In the genomic region with DNA sequence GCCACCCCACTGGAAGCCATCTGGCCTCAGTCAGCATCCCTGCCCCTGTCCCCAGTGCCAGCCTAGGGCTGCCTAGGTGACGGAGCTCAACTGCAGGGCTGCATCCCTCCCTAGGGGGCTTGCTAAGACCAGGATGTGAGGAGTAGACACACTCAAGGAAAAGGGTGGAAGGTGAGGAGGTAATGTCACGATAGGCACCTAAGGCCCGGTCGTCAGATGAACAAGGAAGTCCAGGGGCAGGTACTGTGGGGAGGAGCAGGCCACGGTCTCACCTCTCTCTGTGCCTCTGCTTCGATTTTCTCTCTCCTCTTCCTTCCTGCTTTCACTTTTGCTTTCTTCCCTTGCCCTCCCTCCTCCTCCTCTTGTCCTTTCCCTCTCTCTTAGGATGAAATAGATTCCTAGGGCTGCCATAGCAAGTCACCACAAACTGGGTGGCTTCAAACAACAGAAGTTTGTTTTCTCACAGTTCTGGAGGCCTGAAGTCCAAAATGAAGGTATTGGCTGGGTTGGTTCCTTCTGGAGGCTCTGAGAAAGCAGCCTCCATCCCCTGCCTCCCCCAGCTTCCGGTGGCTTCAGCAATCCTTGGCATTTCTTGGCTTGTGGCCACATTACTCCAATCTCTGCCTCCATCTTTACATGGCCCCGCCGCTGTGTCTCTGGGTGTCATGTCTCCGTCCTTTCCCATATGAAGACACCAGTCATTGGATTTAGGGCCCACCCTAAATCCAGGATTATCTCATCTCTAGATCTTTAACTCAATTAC, we compare ENCODE assay signal across 9 cellular contexts.
A peak's percentile ranks its signal among the peaks of the same experiment; 100 is the strongest.
DNase-seq lines count a peak whose midpoint lies in the region; ATAC-seq, FAIRE-seq and TF ChIP-seq lines count a peak whose summit lies in the region.
"Had no signal": no experiment of that assay in that cellular context is flagged by ENCODE, and none has a peak within 500 bp of the region (broad histone marks: within the 10 kb centered on the region; RNA-seq: fewer than 3 reads in every experiment).

No MANE protein-coding gene starts in this region.

- peak overlapping the region; percentile 90 for H3K27ac Mint-ChIP-seq in activated naive CD8-positive, alpha-beta T cell treated with anti-CD3 and anti-CD28 coated beads, Interleukin-2, amount 10 ng/mL, durations not matched to agents 7 days and 5 days
- H3K27ac Mint-ChIP-seq in natural killer cell treated with Interleukin-12 subunit alpha and Interleukin-12 subunit beta and Interleukin-15 and Interleukin-18, amount 100 ng/mL, for 72 hours: peak overlapping the region in 1 of 2 donors; percentile 79

- DNase-seq in GM12891 (ENCODE audit: insufficient read length, low spot score) (no peak), NCI-H2029 (lab: John Stamatoyannopoulos, UW) (peak; percentile 6), NCI-H146 (lab: John Stamatoyannopoulos, UW) (no peak)
- DNase-seq in activated naive CD8-positive, alpha-beta T cell treated with anti-CD3 and anti-CD28 coated beads, Interleukin-2, amount 10 ng/mL, durations not matched to agents 7 days and 5 days: peak; percentile 54
- DNase-seq in natural killer cell treated with Interleukin-12 subunit alpha and Interleukin-12 subunit beta and Interleukin-15 and Interleukin-18, amount 100 ng/mL, for 72 hours (ENCODE audit: low spot score): no peak
- DNase-seq: activated effector memory CD4-positive, alpha-beta T cell treated with Interleukin-2 at 50 U/mL for 16 hours had no signal

- H3K4me1 Mint-ChIP-seq in activated naive CD8-positive, alpha-beta T cell treated with anti-CD3 and anti-CD28 coated beads, Interleukin-2, amount 10 ng/mL, durations not matched to agents 7 days and 5 days: peaks cover 18% of the 10 kb centered on the region
- H3K4me1 Mint-ChIP-seq in natural killer cell treated with Interleukin-12 subunit alpha and Interleukin-12 subunit beta and Interleukin-15 and Interleukin-18, amount 100 ng/mL, for 72 hours (ENCODE audit: low read depth in 2 of 2): peaks cover 9 to 10% of the 10 kb centered on the region in 2 donors

- H3K4me3 Mint-ChIP-seq in activated naive CD8-positive, alpha-beta T cell treated with anti-CD3 and anti-CD28 coated beads, Interleukin-2, amount 10 ng/mL, durations not matched to agents 7 days and 5 days: peak overlapping the region; percentile 88
- H3K4me3 Mint-ChIP-seq in natural killer cell treated with Interleukin-12 subunit alpha and Interleukin-12 subunit beta and Interleukin-15 and Interleukin-18, amount 100 ng/mL, for 72 hours: peak overlapping the region; percentile 68

- peaks cover 5% of the 10 kb centered on the region for H3K36me3 Mint-ChIP-seq in activated naive CD8-positive, alpha-beta T cell treated with anti-CD3 and anti-CD28 coated beads, Interleukin-2, amount 10 ng/mL, durations not matched to agents 7 days and 5 days
- no peaks in the 10 kb centered on the region for H3K36me3 Mint-ChIP-seq in natural killer cell treated with Interleukin-12 subunit alpha and Interleukin-12 subunit beta and Interleukin-15 and Interleukin-18, amount 100 ng/mL, for 72 hours

- POLR2A ChIA-PET in activated naive CD8-positive, alpha-beta T cell treated with anti-CD3 and anti-CD28 coated beads, Interleukin-2, amount 10 ng/mL, durations not matched to agents 7 days and 5 days (lab: Charles Lee): no interaction called here

- peak; percentile 85 for ATAC-seq in activated naive CD8-positive, alpha-beta T cell treated with anti-CD3 and anti-CD28 coated beads, Interleukin-2, amount 10 ng/mL, durations not matched to agents 7 days and 5 days (ENCODE audit: low read depth)
- ATAC-seq in natural killer cell treated with Interleukin-12 subunit alpha and Interleukin-12 subunit beta and Interleukin-15 and Interleukin-18, amount 100 ng/mL, for 72 hours: peak; percentile 51 to 56
- ATAC-seq in GM19035 (IDR thresholded peaks at IDR 0.05; ENCODE audit: unreplicated experiment): no peak
- ATAC-seq in GM21526 (IDR thresholded peaks at IDR 0.05; ENCODE audit: low FRiP score, unreplicated experiment): no peak
- ATAC-seq: Panc1 had no signal

- peak; percentile 89 for FAIRE-seq in GM12891 (lab: Jason Lieb, UNC)

- peaks cover 3% of the 10 kb centered on the region for H3K9me3 Mint-ChIP-seq in activated naive CD8-positive, alpha-beta T cell treated with anti-CD3 and anti-CD28 coated beads, Interleukin-2, amount 10 ng/mL, durations not matched to agents 7 days and 5 days
- H3K9me3 Mint-ChIP-seq in natural killer cell treated with Interleukin-12 subunit alpha and Interleukin-12 subunit beta and Interleukin-15 and Interleukin-18, amount 100 ng/mL, for 72 hours: no peaks in the 10 kb centered on the region

- no peaks in the 10 kb centered on the region for H3K27me3 Mint-ChIP-seq in activated naive CD8-positive, alpha-beta T cell treated with anti-CD3 and anti-CD28 coated beads, Interleukin-2, amount 10 ng/mL, durations not matched to agents 7 days and 5 days
- H3K27me3 Mint-ChIP-seq in natural killer cell treated with Interleukin-12 subunit alpha and Interleukin-12 subunit beta and Interleukin-15 and Interleukin-18, amount 100 ng/mL, for 72 hours: no peaks in the 10 kb centered on the region

- TF ChIP-seq POLR2A in GM12891 (IDR thresholded peaks at IDR 0.05; ENCODE audit: low read depth, low read length): no peak; the same call in 1 of the 2 replicates

TF ChIP-seq in GM12891, 5 proteins besides CTCF, POLR2A, EP300 and RAD21:
- TF ChIP-seq POLR2AphosphoS5 (IDR thresholded peaks at IDR 0.05; ENCODE audit: low read depth, low read length) (0 out of 2 replicates have a peak, but pooled peaks have one; percentile 35), PAX5 (IDR thresholded peaks at IDR 0.05; ENCODE audit: insufficient read depth, low read length, severe bottlenecking) (no peak), TAF1 (IDR thresholded peaks at IDR 0.05; ENCODE audit: low read depth, low read length) (no peak; the same call in 1 of the 2 replicates), POU2F2 (IDR thresholded peaks at IDR 0.05; ENCODE audit: low read depth, low read length) (no peak), SPI1 (IDR thresholded peaks at IDR 0.05; ENCODE audit: low read depth, low read length) (no peak)

Comparison
In these comparisons a context has a peak if more than half of its experiments do, and no peak if none do; other contexts are left out.
1. DNase-seq: peak in NCI-H2029 (single experiment) and activated naive CD8-positive, alpha-beta T cell treated with anti-CD3 and anti-CD28 coated beads, Interleukin-2, amount 10 ng/mL, durations not matched to agents 7 days and 5 days (single experiment); none in GM12891 (single experiment), natural killer cell treated with Interleukin-12 subunit alpha and Interleukin-12 subunit beta and Interleukin-15 and Interleukin-18, amount 100 ng/mL, for 72 hours (single experiment) and NCI-H146 (single experiment).
2. ATAC-seq: peak in activated naive CD8-positive, alpha-beta T cell treated with anti-CD3 and anti-CD28 coated beads, Interleukin-2, amount 10 ng/mL, durations not matched to agents 7 days and 5 days (single experiment) and natural killer cell treated with Interleukin-12 subunit alpha and Interleukin-12 subunit beta and Interleukin-15 and Interleukin-18, amount 100 ng/mL, for 72 hours (2 of 2); none in GM19035 (single experiment) and GM21526 (single experiment).